Comparison of ENCODE assay signal across 20 cellular contexts in the genomic region with DNA sequence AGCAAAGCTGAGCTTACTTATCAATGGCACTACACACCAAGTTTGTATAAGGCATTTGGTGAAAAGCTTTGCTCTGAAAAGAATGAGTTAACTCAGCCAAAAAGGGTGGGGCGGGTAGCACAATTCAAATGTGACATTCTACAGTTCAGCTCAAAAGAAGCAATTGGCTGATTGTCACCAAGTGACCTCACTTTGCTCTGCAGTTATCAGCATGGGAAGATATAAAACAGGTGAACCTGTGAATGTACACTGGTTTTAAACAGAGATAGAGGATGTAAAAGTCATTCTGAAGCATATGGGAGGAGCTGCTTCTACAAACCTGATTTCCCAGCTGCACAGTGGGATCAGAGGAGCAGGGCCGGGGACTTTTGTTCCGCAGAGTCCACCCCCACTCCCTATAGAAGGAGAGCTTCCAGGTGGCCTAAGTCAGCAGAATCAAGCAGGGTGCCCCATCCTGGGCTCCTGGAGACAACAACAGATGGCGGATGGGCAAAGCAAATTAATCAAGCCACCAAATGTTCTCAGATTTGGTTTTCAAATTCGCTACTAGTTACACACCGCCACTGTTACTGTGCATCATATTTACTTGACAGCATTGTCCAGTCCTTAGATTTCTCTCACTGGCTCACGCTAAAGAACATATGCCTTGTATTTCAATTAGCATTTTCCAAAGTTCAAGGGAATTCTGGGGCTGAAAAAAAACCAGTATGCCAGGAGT. TPM values are rescaled to one million over a fixed set of nuclear protein-coding genes. Genes with fewer than 3 reads are reported as not detected.
A peak's percentile ranks its signal among the peaks of the same experiment; 100 is the strongest.
DNase-seq lines count a peak whose midpoint lies in the region; ATAC-seq, FAIRE-seq and TF ChIP-seq lines count a peak whose summit lies in the region.
"Had no signal": no experiment of that assay in that cellular context is flagged by ENCODE, and none has a peak within 500 bp of the region (broad histone marks: within the 10 kb centered on the region; RNA-seq: fewer than 3 reads in every experiment).

No MANE protein-coding gene starts in this region.

- no peak overlapping the region for H3K4me3 ChIP-seq in transverse colon
- H3K4me3 ChIP-seq: SK-N-MC had no signal

- H3K4me3 Mint-ChIP-seq in brain (no peak overlapping the region), type B pancreatic cell (no peak overlapping the region)
- H3K4me3 Mint-ChIP-seq: CD8-positive, alpha-beta memory T cell; T-cell had no signal

- peak overlapping the region in 3 of 4 donors; percentile 54 to 58 (median 55) for H3K27ac ChIP-seq in transverse colon
- H3K27ac ChIP-seq: KMS-11, SK-N-MC had no signal

- H3K9me3 ChIP-seq in transverse colon: no peaks in the 10 kb centered on the region
- H3K9me3 ChIP-seq: BE2C had no signal

- peak overlapping the region in 4 of 5 experiments; percentile 60 to 91 (median 78) for H3K27ac Mint-ChIP-seq in brain
- no peak overlapping the region for H3K27ac Mint-ChIP-seq in type B pancreatic cell
- H3K27ac Mint-ChIP-seq: CD8-positive, alpha-beta memory T cell; T-cell had no signal

- peak; percentile 79 for FAIRE-seq in islet of Langerhans (lab: Jason Lieb, UNC)
- FAIRE-seq: HepG2 had no signal

- H3K36me3 ChIP-seq in transverse colon: no peaks in the 10 kb centered on the region
- H3K36me3 ChIP-seq: BE2C had no signal

- no peaks in the 10 kb centered on the region for H3K27me3 ChIP-seq in transverse colon
- H3K27me3 ChIP-seq: BE2C had no signal

- WGBS in transverse colon (ENCODE audit: low coverage in 1 of 2), 2 donors: 50 to 61% methylated on average over 4 to 7 of the region's 7 CpGs

- DNase-seq in NCI-H446 treated with DMSO at 0.1 percent for 48 hours (lab: John Stamatoyannopoulos, UW): peak; percentile 83
- DNase-seq in transverse colon: peak; percentile 29
- DNase-seq in globus pallidus (ENCODE audit: low spot score): no peak
- no peak for DNase-seq in type B pancreatic cell (ENCODE audit: extremely low spot score, unreplicated experiment)
- DNase-seq: BE2C; CD8-positive, alpha-beta memory T cell; EL; NCI-H1092 treated with DMSO at 0.1 percent for 48 hours; NCI-H187 treated with DMSO at 0.1 percent for 48 hours; NCI-H510A treated with DMSO at 0.1 percent for 48 hours; T-cell had no signal

- H3K9me3 Mint-ChIP-seq in brain: peaks cover 0 to 5% (median 2%) of the 10 kb centered on the region in 5 experiments
- no peaks in the 10 kb centered on the region for H3K9me3 Mint-ChIP-seq in type B pancreatic cell
- H3K9me3 Mint-ChIP-seq: CD8-positive, alpha-beta memory T cell; T-cell had no signal

- in situ Hi-C loops in transverse colon (cut with MboI; ENCODE audit: low pct_ligation_motif_present in 1 of 4, low pct_unique_long_range_greater_than_20kb in 1 of 4, low sequenced_read_pairs in 3 of 4): loop anchor here in 3 of 4 donors (5.0 to 25.0 kb wide), 6 partner anchors 132 to 589 kb away; no protein-coding TSS in a partner anchor

- H3K27me3 Mint-ChIP-seq in brain (no peaks in the 10 kb centered on the region), type B pancreatic cell (peaks cover 7% of the 10 kb centered on the region)
- H3K27me3 Mint-ChIP-seq: CD8-positive, alpha-beta memory T cell had no signal

- H3K4me1 Mint-ChIP-seq in brain (peaks cover 44% of the 10 kb centered on the region), type B pancreatic cell (ENCODE audit: unreplicated experiment) (peaks cover 20% of the 10 kb centered on the region)

- no peak for TF ChIP-seq POLR2A in transverse colon (IDR thresholded peaks at IDR 0.05)

- peaks cover 7 to 25% (median 19%) of the 10 kb centered on the region in 4 donors for H3K4me1 ChIP-seq in transverse colon
- H3K4me1 ChIP-seq: BE2C had no signal

- ATAC-seq in GM21717 (IDR thresholded peaks at IDR 0.05; ENCODE audit: unreplicated experiment): no peak
- ATAC-seq in GM21786 (IDR thresholded peaks at IDR 0.05; ENCODE audit: unreplicated experiment): no peak
- ATAC-seq: HepG2, T-cell had no signal

- TF ChIP-seq EP300 in transverse colon (IDR thresholded peaks at IDR 0.05; ENCODE audit: low read depth): no peak

- TF ChIP-seq CTCF in brain (conservative IDR thresholded peaks at IDR 0.05): no peak
- TF ChIP-seq CTCF in transverse colon (IDR thresholded peaks at IDR 0.05): no peak
- no peak for TF ChIP-seq CTCF in type B pancreatic cell (conservative IDR thresholded peaks at IDR 0.05)

- intact Hi-C loops in transverse colon (cut with DNase I; ENCODE audit: low total_unique reads): loop anchor here (5.0 kb wide), 2 partner anchors 302 to 597 kb away; no protein-coding TSS in a partner anchor

- H3K36me3 Mint-ChIP-seq in brain (no peaks in the 10 kb centered on the region), type B pancreatic cell (no peaks in the 10 kb centered on the region)
- H3K36me3 Mint-ChIP-seq: CD8-positive, alpha-beta memory T cell; T-cell had no signal

RNA-seq across cellular contexts. Expression of gene NPVF, which starts 27.5 kb away (rescaled TPM):
- polyA plus RNA-seq in brain (ENCODE audit: insufficient read depth, low read depth, low replicate concordance): not detected
- total RNA-seq in transverse colon (not detected), type B pancreatic cell (ENCODE audit: low replicate concordance) (not detected in 2 replicates)
- total RNA-seq: CD8-positive, alpha-beta memory T cell; HepG2; MCF 10A; T-cell had no signal
- polyA plus RNA-seq: AG04450; CD8-positive, alpha-beta memory T cell; HepG2 had no signal

Comparison
In these comparisons a context has a peak if more than half of its experiments do, and no peak if none do; other contexts are left out.
1. DNase-seq: peak in NCI-H446 treated with DMSO at 0.1 percent for 48 hours (single experiment) and transverse colon (single experiment); none in globus pallidus (single experiment) and type B pancreatic cell (single experiment).